Comparison of ENCODE assay signal across 1 cellular context in genomic region chr2:18910843-18911242, GRCh38.
TF ChIP-seq lines count a peak whose summit lies in the region.

No MANE protein-coding gene starts in this region.

TF ChIP-seq in H1, 55 proteins besides CTCF, POLR2A, EP300 and RAD21 (continued from another document):
- TF ChIP-seq CHD7 (IDR thresholded peaks at IDR 0.05; ENCODE audit: insufficient replicate concordance, low read length) = no peak
- TF ChIP-seq SP1 (IDR thresholded peaks at IDR 0.05; ENCODE audit: low read depth, low read length) = no peak
- no peak for TF ChIP-seq KDM1A (IDR thresholded peaks at IDR 0.05; ENCODE audit: borderline replicate concordance, low read length)
- no peak for TF ChIP-seq SUZ12 (IDR thresholded peaks at IDR 0.05; ENCODE audit: low read length)
- TF ChIP-seq TEAD4 (IDR thresholded peaks at IDR 0.05; ENCODE audit: low read depth, low read length) = no peak
- no peak for TF ChIP-seq SP4 (IDR thresholded peaks at IDR 0.05; ENCODE audit: low read length)
- no peak for TF ChIP-seq SIRT6 (IDR thresholded peaks at IDR 0.05; ENCODE audit: low read length)
- no peak for TF ChIP-seq RBBP5 (IDR thresholded peaks at IDR 0.05; ENCODE audit: borderline replicate concordance, low read depth, low read length)
